In the genomic region with DNA sequence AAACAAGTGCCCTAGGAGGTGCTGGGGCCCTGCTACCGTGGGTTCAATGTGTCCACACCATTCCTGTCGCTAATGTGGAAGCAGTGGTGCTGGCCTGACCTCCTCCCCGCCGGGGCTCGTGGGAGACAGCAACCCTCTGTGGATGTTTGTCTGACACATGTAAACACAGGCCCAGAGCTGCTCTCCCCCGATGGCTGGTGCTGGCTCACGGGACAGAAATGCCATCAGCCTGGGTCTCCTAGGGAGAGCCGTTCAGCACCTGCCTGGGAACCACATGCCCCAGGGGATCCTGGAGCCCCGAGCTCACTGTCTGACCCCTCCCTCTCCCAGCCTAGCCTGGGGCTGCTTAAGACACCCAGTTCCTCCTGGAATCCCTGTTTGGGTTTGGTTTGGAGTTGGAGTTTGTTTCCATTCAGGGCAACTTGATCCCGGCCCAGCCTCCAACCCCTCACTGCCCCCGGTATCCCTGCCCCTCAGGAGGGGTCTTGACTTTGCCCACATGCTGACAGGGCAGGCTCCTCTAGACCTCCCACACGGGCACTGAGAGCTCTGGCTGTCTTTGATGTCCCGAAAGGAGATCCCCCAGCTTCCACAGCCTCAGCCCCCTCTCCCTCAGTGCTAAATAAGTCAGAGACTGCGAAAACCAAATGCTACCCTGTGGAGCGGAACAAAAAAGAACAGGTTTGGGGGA, we compare ENCODE assay signal across 13 cellular contexts. TPM values are rescaled to one million over a fixed set of nuclear protein-coding genes. Genes with fewer than 3 reads are reported as not detected.
DNase-seq lines count a peak whose midpoint lies in the region.
"Had no signal": no experiment of that assay in that cellular context is flagged by ENCODE, and none has a peak within 500 bp of the region (broad histone marks: within the 10 kb centered on the region; RNA-seq: fewer than 3 reads in every experiment).

No MANE protein-coding gene starts in this region.

- H3K23ac ChIP-seq in mesenchymal stem cell (ENCODE audit: low read length in 2 of 2), result no peak overlapping the region

- peak overlapping the region in 1 of 2 experiments; percentile 19 for H3K14ac ChIP-seq in mesenchymal stem cell (ENCODE audit: low read length in 2 of 2)

- no peak overlapping the region for H2BK120ac ChIP-seq in mesenchymal stem cell (ENCODE audit: low read depth, low read length)

- peaks cover 0 to 8% (median under 1%) of the 10 kb centered on the region in 11 experiments; a peak in 9 of 22 replicates for H3K9me3 ChIP-seq in BLaER1 treated with 17β-estradiol and CSF1 and Interleukin-3, amounts not matched to agents 10 nM and 100 nM (replicated peaks in 1 of 11)
- no peaks in the 10 kb centered on the region for H3K9me3 ChIP-seq in mesenchymal stem cell (ENCODE audit: control insufficient read depth, low read length)

- 47% methylated on average over 13 of the region's 15 CpGs for WGBS in mesenchymal stem cell

- H3K18ac ChIP-seq in mesenchymal stem cell (ENCODE audit: low read depth in 1 of 2, low read length in 2 of 2), result no peak overlapping the region

- no peak overlapping the region for H3K27ac ChIP-seq in BLaER1 treated with 17β-estradiol and CSF1 and Interleukin-3, amounts not matched to agents 10 nM and 100 nM
- H3K27ac ChIP-seq in mesenchymal stem cell (ENCODE audit: low read length, poor library complexity, severe bottlenecking), result no peak overlapping the region

- no peaks in the 10 kb centered on the region for H3K36me3 ChIP-seq in BLaER1 treated with 17β-estradiol and CSF1 and Interleukin-3, amounts not matched to agents 10 nM and 100 nM
- no peaks in the 10 kb centered on the region for H3K36me3 ChIP-seq in mesenchymal stem cell (ENCODE audit: control insufficient read depth in 1 of 2, insufficient read depth in 2 of 2, low read depth in 1 of 2, low read length in 2 of 2)

- no peak overlapping the region for H2AFZ ChIP-seq in mesenchymal stem cell (ENCODE audit: low read depth, low read length)

- no peak overlapping the region for H2BK5ac ChIP-seq in mesenchymal stem cell (ENCODE audit: low read depth, low read length, poor library complexity, severe bottlenecking)

- H3K27me3 ChIP-seq in BLaER1 treated with 17β-estradiol and CSF1 and Interleukin-3, amounts not matched to agents 10 nM and 100 nM, result peaks cover 0 to 17% (median 0%) of the 10 kb centered on the region in 11 experiments; a peak in 6 of 22 replicates
- peaks cover 50 to 93% of the 10 kb centered on the region in 2 experiments for H3K27me3 ChIP-seq in mesenchymal stem cell (ENCODE audit: control insufficient read depth in 1 of 2, insufficient read depth in 1 of 2, low read length in 2 of 2)

- H4K8ac ChIP-seq in mesenchymal stem cell (ENCODE audit: low read length), result no peak overlapping the region

- no peak overlapping the region for H3K4ac ChIP-seq in mesenchymal stem cell (ENCODE audit: low read depth in 1 of 2, low read length in 2 of 2)

- H3K79me1 ChIP-seq in mesenchymal stem cell (replicated peaks; ENCODE audit: low read length, poor library complexity, severe bottlenecking), result no peaks in the 10 kb centered on the region

- H3K4me1 ChIP-seq in BLaER1 treated with 17β-estradiol and CSF1 and Interleukin-3, amounts not matched to agents 10 nM and 100 nM, result peaks cover 0 to 34% (median 21%) of the 10 kb centered on the region in 10 experiments; a peak in 16 of 20 replicates
- no peaks in the 10 kb centered on the region for H3K4me1 ChIP-seq in mesenchymal stem cell (ENCODE audit: control insufficient read depth, insufficient read depth, low read depth, low read length)

- H3K4me3 ChIP-seq in BLaER1 treated with 17β-estradiol and CSF1 and Interleukin-3, amounts not matched to agents 10 nM and 100 nM, result no peak overlapping the region
- H3K4me3 ChIP-seq in mesenchymal stem cell (ENCODE audit: insufficient read depth in 1 of 2, low read depth in 1 of 2, low read length in 2 of 2), result no peak overlapping the region

- H3K4me2 ChIP-seq in BLaER1 treated with 17β-estradiol and CSF1 and Interleukin-3, amounts not matched to agents 10 nM and 100 nM, result peak overlapping the region in 10 of 11 experiments; percentile 24 to 81 (median 72); a peak in 20 of 22 replicates
- H3K4me2 ChIP-seq in mesenchymal stem cell (ENCODE audit: low read length, poor library complexity, severe bottlenecking), result no peak overlapping the region

- no peak overlapping the region for H4K91ac ChIP-seq in mesenchymal stem cell (ENCODE audit: low read length)

- no peaks in the 10 kb centered on the region for H4K20me1 ChIP-seq in BLaER1 treated with 17β-estradiol and CSF1 and Interleukin-3, amounts not matched to agents 10 nM and 100 nM

- no peak overlapping the region for H2BK15ac ChIP-seq in mesenchymal stem cell (ENCODE audit: low read depth, poor library complexity, severe bottlenecking)

- no peak overlapping the region for H3K9ac ChIP-seq in BLaER1 treated with 17β-estradiol and CSF1 and Interleukin-3, amounts not matched to agents 10 nM and 100 nM
- no peak overlapping the region for H3K9ac ChIP-seq in mesenchymal stem cell (ENCODE audit: low read length)

- no peak overlapping the region for H2AK5ac ChIP-seq in mesenchymal stem cell (ENCODE audit: low read length, severe bottlenecking)

- peak; percentile 24 for DNase-seq in M059J (ENCODE audit: low read depth)
- peak; percentile 35 for DNase-seq in cerebellum (ENCODE audit: low spot score)
- peak; percentile 12 for DNase-seq in mesenchymal stem cell
- no peak for DNase-seq in ureter (ENCODE audit: low spot score)
- no peak for DNase-seq in OCI-M2 (lab: John Stamatoyannopoulos, UW; ENCODE audit: unreplicated experiment)
- no peak for DNase-seq in activated CD4-positive, CD25-positive, alpha-beta regulatory T cell (lab: John Stamatoyannopoulos, UW)
- DNase-seq in glomerular visceral epithelial cell (ENCODE audit: extremely low spot score), result no peak
- DNase-seq: NCI-H1436 treated with DMSO at 0.1 percent for 48 hours, NCI-H2081, NCI-H748 treated with DMSO at 0.1 percent for 48 hours, SHP77 had no signal

- no peak overlapping the region for H2BK12ac ChIP-seq in mesenchymal stem cell (ENCODE audit: low read length in 2 of 2)

RNA-seq across cellular contexts. Expression of a gene that starts 50.9 kb away (rescaled TPM):
- 2.0 and 3.1 TPM in 2 replicates for total RNA-seq in M059J (2014; rRNA removed; shearing (Covaris generic))
- total RNA-seq in cerebellum (11.0 TPM), ureter (1.7 TPM)
- not detected for polyA plus RNA-seq in mesenchymal stem cell (2013, experiment 1 of 2)
- polyA plus RNA-seq in mesenchymal stem cell (2013, experiment 2 of 2), result not detected
- polyA plus RNA-seq: IgD-negative memory B cell had no signal

Comparison
In these comparisons a context has a peak if more than half of its experiments do, and no peak if none do; other contexts are left out.
1. DNase-seq: peak in M059J (single experiment), cerebellum (single experiment) and mesenchymal stem cell (single experiment); none in ureter (single experiment), OCI-M2 (single experiment), activated CD4-positive, CD25-positive, alpha-beta regulatory T cell (0 of 4) and glomerular visceral epithelial cell (single experiment).